Comparison of ENCODE assay signal across 2 cellular contexts in genomic region chr14:67815573-67816235, GRCh38.
A peak's percentile ranks its signal among the peaks of the same experiment; 100 is the strongest.
TF ChIP-seq lines count a peak whose summit lies in the region.

No MANE protein-coding gene starts in this region.

TF ChIP-seq in GM12878, 131 proteins besides CTCF, POLR2A, EP300 and RAD21:
- TF ChIP-seq CBX3 (IDR thresholded peaks at IDR 0.05; ENCODE audit: borderline replicate concordance, low read depth) (no peak), ZZZ3 (IDR thresholded peaks at IDR 0.05; ENCODE audit: control insufficient read depth, insufficient read length, low read depth) (no peak), STAT1 (conservative IDR thresholded peaks at IDR 0.05) (no peak), CUX1 (IDR thresholded peaks at IDR 0.05; ENCODE audit: insufficient replicate concordance, low read depth, low read length) (no peak), SMAD1 (IDR thresholded peaks at IDR 0.05; ENCODE audit: low read depth, partially characterized antibody) (no peak), BMI1 (IDR thresholded peaks at IDR 0.05; ENCODE audit: borderline replicate concordance) (no peak), BCL3 (IDR thresholded peaks at IDR 0.05; ENCODE audit: borderline replicate concordance, insufficient read depth, low read depth, low read length, poor library complexity, severe bottlenecking) (no peak), RUNX3 (IDR thresholded peaks at IDR 0.05; ENCODE audit: low read length) (no peak), BCL11A (IDR thresholded peaks at IDR 0.05; ENCODE audit: low read depth, low read length) (no peak), STAT3 (IDR thresholded peaks at IDR 0.05; ENCODE audit: low read depth, low read length) (no peak), NR2C2 (IDR thresholded peaks at IDR 0.05; ENCODE audit: borderline replicate concordance, control insufficient read depth, insufficient read length, low read depth) (no peak), POLR2AphosphoS5 (IDR thresholded peaks at IDR 0.05; ENCODE audit: low read length) (no peak), E4F1 (IDR thresholded peaks at IDR 0.05; ENCODE audit: borderline replicate concordance, partially characterized antibody) (no peak), ZBED1 (IDR thresholded peaks at IDR 0.05; ENCODE audit: borderline replicate concordance) (no peak)

TF ChIP-seq in HepG2, 621 proteins besides CTCF, POLR2A, EP300 and RAD21:
- no peak for TF ChIP-seq HHEX (CRISPR knock-in tag; IDR thresholded peaks at IDR 0.05)
- TF ChIP-seq E2F1 (CRISPR knock-in tag; IDR thresholded peaks at IDR 0.05), result no peak
- no peak for TF ChIP-seq ZNF354B (CRISPR knock-in tag; IDR thresholded peaks at IDR 0.05)
- 0 out of 2 replicates have a peak, but pooled peaks have one; percentile 10 for TF ChIP-seq MYC (CRISPR knock-in tag; IDR thresholded peaks at IDR 0.05; ENCODE audit: borderline replicate concordance)
- no peak for TF ChIP-seq JUN (CRISPR knock-in tag; IDR thresholded peaks at IDR 0.05)
- no peak for TF ChIP-seq ZNF446 (CRISPR knock-in tag; IDR thresholded peaks at IDR 0.05)
- TF ChIP-seq MAFF (IDR thresholded peaks at IDR 0.05; ENCODE audit: low read depth, low read length), result peak; percentile 74
- TF ChIP-seq ZNF280D (CRISPR knock-in tag; IDR thresholded peaks at IDR 0.05), result no peak
- TF ChIP-seq ZNF644 (CRISPR knock-in tag; IDR thresholded peaks at IDR 0.05; ENCODE audit: low read depth), result no peak
- no peak for TF ChIP-seq ZNF335 (CRISPR knock-in tag; IDR thresholded peaks at IDR 0.05)
- no peak for TF ChIP-seq CERS6 (CRISPR knock-in tag; IDR thresholded peaks at IDR 0.05)
- TF ChIP-seq ZNF75D (CRISPR knock-in tag; IDR thresholded peaks at IDR 0.05; ENCODE audit: borderline replicate concordance), result no peak
- TF ChIP-seq ZBTB42 (CRISPR knock-in tag; IDR thresholded peaks at IDR 0.05), result no peak
- TF ChIP-seq ZNF576 (CRISPR knock-in tag; IDR thresholded peaks at IDR 0.05), result no peak
- no peak for TF ChIP-seq ZNF496 (CRISPR knock-in tag; IDR thresholded peaks at IDR 0.05; ENCODE audit: insufficient replicate concordance)
- TF ChIP-seq RFXANK (CRISPR knock-in tag; IDR thresholded peaks at IDR 0.05), result no peak
- TF ChIP-seq MAFK (conservative IDR thresholded peaks at IDR 0.05 in 1 of 2, IDR thresholded peaks at IDR 0.05 in 1 of 2; ENCODE audit: low read length in 2 of 2), result peak; percentile 85 to 86
- TF ChIP-seq GRHL1 (CRISPR knock-in tag; conservative IDR thresholded peaks at IDR 0.05), result no peak
- 0 out of 2 replicates have a peak, but pooled peaks have one; percentile 9 for TF ChIP-seq MEIS1 (CRISPR knock-in tag; IDR thresholded peaks at IDR 0.05; ENCODE audit: borderline replicate concordance)
- TF ChIP-seq ZKSCAN8 (CRISPR knock-in tag; IDR thresholded peaks at IDR 0.05; ENCODE audit: borderline replicate concordance), result no peak
- no peak for TF ChIP-seq ETV5 (CRISPR knock-in tag; IDR thresholded peaks at IDR 0.05; ENCODE audit: borderline replicate concordance)
- no peak for TF ChIP-seq ZNF605 (CRISPR knock-in tag; IDR thresholded peaks at IDR 0.05)
- TF ChIP-seq ZFP91 (CRISPR knock-in tag; IDR thresholded peaks at IDR 0.05; ENCODE audit: borderline replicate concordance), result no peak
- no peak for TF ChIP-seq NR0B2 (CRISPR knock-in tag; IDR thresholded peaks at IDR 0.05)
- no peak for TF ChIP-seq ZNF510 (CRISPR knock-in tag; IDR thresholded peaks at IDR 0.05; ENCODE audit: low read depth)
- no peak for TF ChIP-seq GATA4 (IDR thresholded peaks at IDR 0.05; ENCODE audit: borderline replicate concordance, low read depth)
- no peak for TF ChIP-seq NBN (conservative IDR thresholded peaks at IDR 0.05)
- no peak for TF ChIP-seq MTA3 (CRISPR knock-in tag; IDR thresholded peaks at IDR 0.05)
